ENCODE assay signal across 1 cellular context in genomic region chr7:20835111-20835750, GRCh38.
TF ChIP-seq lines count a peak whose summit lies in the region.

No MANE protein-coding gene starts in this region.

TF ChIP-seq in GM23338, 12 proteins besides CTCF, POLR2A, EP300 and RAD21 (continued from another document):
- TF ChIP-seq ZNF462 (CRISPR knock-in tag; IDR thresholded peaks at IDR 0.05) (no peak), STAT1 (IDR thresholded peaks at IDR 0.05; ENCODE audit: unreplicated experiment) (no peak), NANOG (IDR thresholded peaks at IDR 0.05; ENCODE audit: borderline replicate concordance) (no peak)
